Comparison of ENCODE assay signal across 10 cellular contexts in genomic region chr5:82276800-82277612, GRCh38. TPM values are rescaled to one million over a fixed set of nuclear protein-coding genes. Genes with fewer than 3 reads are reported as not detected.
DNase-seq lines count a peak whose midpoint lies in the region; ATAC-seq, FAIRE-seq and TF ChIP-seq lines count a peak whose summit lies in the region.
"Had no signal": no experiment of that assay in that cellular context is flagged by ENCODE, and none has a peak within 500 bp of the region (broad histone marks: within the 10 kb centered on the region; RNA-seq: fewer than 3 reads in every experiment).

No MANE protein-coding gene starts in this region.

- no peak for FAIRE-seq in GM19239 (lab: Jason Lieb, UNC)
- FAIRE-seq: D721Med had no signal

- peak overlapping the region; percentile 89 for H3K4me3 Mint-ChIP-seq in activated CD4-positive, alpha-beta T cell treated with anti-CD3 and anti-CD28 coated beads, Interleukin-2, amount 10 ng/mL, durations not matched to agents 24 days and 14 days
- H3K4me3 Mint-ChIP-seq in activated CD8-positive, alpha-beta T cell treated with anti-CD3 and anti-CD28 coated beads for 36 hours, result peak overlapping the region; percentile 89

- peaks cover 54% of the 10 kb centered on the region for H3K36me3 Mint-ChIP-seq in activated CD4-positive, alpha-beta T cell treated with anti-CD3 and anti-CD28 coated beads, Interleukin-2, amount 10 ng/mL, durations not matched to agents 24 days and 14 days (ENCODE audit: low read depth)
- peaks cover 61% of the 10 kb centered on the region for H3K36me3 Mint-ChIP-seq in activated CD8-positive, alpha-beta T cell treated with anti-CD3 and anti-CD28 coated beads for 36 hours (ENCODE audit: low read depth)

- H3K9me3 Mint-ChIP-seq in activated CD4-positive, alpha-beta T cell treated with anti-CD3 and anti-CD28 coated beads, Interleukin-2, amount 10 ng/mL, durations not matched to agents 24 days and 14 days, result no peaks in the 10 kb centered on the region
- no peaks in the 10 kb centered on the region for H3K9me3 Mint-ChIP-seq in activated CD8-positive, alpha-beta T cell treated with anti-CD3 and anti-CD28 coated beads for 36 hours

- H3K4me3 ChIP-seq in iPS-18c (ENCODE audit: insufficient read depth, low read depth, low read length) (peak overlapping the region; percentile 86), subcutaneous abdominal adipose tissue (ENCODE audit: low read depth in 1 of 5, low read length in 5 of 5) (peak overlapping the region; percentile 71 to 95 (median 94))

- peaks cover 35% of the 10 kb centered on the region for H3K4me1 Mint-ChIP-seq in activated CD4-positive, alpha-beta T cell treated with anti-CD3 and anti-CD28 coated beads, Interleukin-2, amount 10 ng/mL, durations not matched to agents 24 days and 14 days
- H3K4me1 Mint-ChIP-seq in activated CD8-positive, alpha-beta T cell treated with anti-CD3 and anti-CD28 coated beads for 36 hours (ENCODE audit: low read depth), result peaks cover 47% of the 10 kb centered on the region

- no peak for TF ChIP-seq CTCF in activated CD8-positive, alpha-beta T cell treated with anti-CD3 and anti-CD28 coated beads for 36 hours (IDR thresholded peaks at IDR 0.05)

- H3K27me3 Mint-ChIP-seq in activated CD4-positive, alpha-beta T cell treated with anti-CD3 and anti-CD28 coated beads, Interleukin-2, amount 10 ng/mL, durations not matched to agents 24 days and 14 days, result no peaks in the 10 kb centered on the region
- H3K27me3 Mint-ChIP-seq in activated CD8-positive, alpha-beta T cell treated with anti-CD3 and anti-CD28 coated beads for 36 hours, result no peaks in the 10 kb centered on the region

- intact Hi-C loops in activated CD4-positive, alpha-beta T cell treated with anti-CD3 and anti-CD28 coated beads, Interleukin-2, amount 10 ng/mL, durations not matched to agents 24 days and 14 days (cut with micrococcal nuclease), result loop anchor here (5.0 kb wide), 3 partner anchors 80 to 525 kb away; partner anchors contain the start of gene SSBP2
- intact Hi-C loops in activated CD8-positive, alpha-beta T cell treated with anti-CD3 and anti-CD28 coated beads for 36 hours (cut with micrococcal nuclease), result no loop called here

- DNase-seq in activated CD4-positive, alpha-beta T cell treated with anti-CD3 and anti-CD28 coated beads, Interleukin-2, amount 10 ng/mL, durations not matched to agents 24 days and 14 days, result no peak
- no peak for DNase-seq in activated CD4-positive, alpha-beta T cell treated with anti-CD3 and anti-CD28 coated beads for 1 hour
- no peak for DNase-seq in activated CD8-positive, alpha-beta T cell treated with anti-CD3 and anti-CD28 coated beads for 36 hours
- no peak for DNase-seq in hypothalamus (lab: John Stamatoyannopoulos, UW)
- no peak for DNase-seq in GM19239 (ENCODE audit: insufficient read length, low spot score)
- DNase-seq: NCI-H146 had no signal

- peaks cover 0 to 24% (median 23%) of the 10 kb centered on the region in 5 donors for H3K4me1 ChIP-seq in subcutaneous abdominal adipose tissue (ENCODE audit: control insufficient read depth in 5 of 5, insufficient read depth in 5 of 5, low read length in 5 of 5)

- H3K27ac ChIP-seq in subcutaneous abdominal adipose tissue (ENCODE audit: low read depth, low read length), result peak overlapping the region; percentile 86

- POLR2A ChIA-PET in activated CD8-positive, alpha-beta T cell treated with anti-CD3 and anti-CD28 coated beads for 36 hours (lab: Charles Lee), result interaction anchor here (0.7 to 2.0 kb wide), 8 partner anchors 9 to 695 kb away, joined by 3 to 10 read pairs (median 4); partner anchors contain the start of gene ATG10

- H3K9ac ChIP-seq in subcutaneous abdominal adipose tissue (ENCODE audit: low read length in 5 of 5), result peak overlapping the region; percentile 89 to 99 (median 96)

- H3K9me3 ChIP-seq in iPS-18c (ENCODE audit: control insufficient read depth, insufficient read depth, low read length) (no peaks in the 10 kb centered on the region), subcutaneous abdominal adipose tissue (ENCODE audit: control insufficient read depth in 5 of 5, low read length in 5 of 5) (no peaks in the 10 kb centered on the region)

- H3K27me3 ChIP-seq in subcutaneous abdominal adipose tissue (ENCODE audit: control insufficient read depth in 5 of 5, insufficient read depth in 4 of 5, low read length in 5 of 5), result no peaks in the 10 kb centered on the region

- CTCF ChIA-PET in activated CD8-positive, alpha-beta T cell treated with anti-CD3 and anti-CD28 coated beads for 36 hours (lab: Charles Lee), result no interaction called here

- peak overlapping the region; percentile 98 for H3K27ac Mint-ChIP-seq in activated CD4-positive, alpha-beta T cell treated with anti-CD3 and anti-CD28 coated beads, Interleukin-2, amount 10 ng/mL, durations not matched to agents 24 days and 14 days
- peak overlapping the region; percentile 100 for H3K27ac Mint-ChIP-seq in activated CD8-positive, alpha-beta T cell treated with anti-CD3 and anti-CD28 coated beads for 36 hours

- H3K36me3 ChIP-seq in subcutaneous abdominal adipose tissue (ENCODE audit: control insufficient read depth in 5 of 5, insufficient read depth in 5 of 5, low read length in 5 of 5), result peaks cover 16 to 32% (median 27%) of the 10 kb centered on the region in 5 donors

- no peak for ATAC-seq in activated CD8-positive, alpha-beta T cell treated with anti-CD3 and anti-CD28 coated beads for 36 hours
- no peak for ATAC-seq in HG03571 (IDR thresholded peaks at IDR 0.05; ENCODE audit: unreplicated experiment)

RNA-seq across cellular contexts. Expression of gene RPS23, which starts 1.1 kb away (rescaled TPM):
- 2,481 and 2,489 TPM in 2 replicates for total RNA-seq in activated CD4-positive, alpha-beta T cell treated with anti-CD3 and anti-CD28 coated beads, Interleukin-2, amount 10 ng/mL, durations not matched to agents 24 days and 14 days
- total RNA-seq in activated CD8-positive, alpha-beta T cell treated with anti-CD3 and anti-CD28 coated beads for 36 hours, result 1,000 to 10,000 TPM; 3,299 to 3,303 TPM
